In the genomic region with DNA sequence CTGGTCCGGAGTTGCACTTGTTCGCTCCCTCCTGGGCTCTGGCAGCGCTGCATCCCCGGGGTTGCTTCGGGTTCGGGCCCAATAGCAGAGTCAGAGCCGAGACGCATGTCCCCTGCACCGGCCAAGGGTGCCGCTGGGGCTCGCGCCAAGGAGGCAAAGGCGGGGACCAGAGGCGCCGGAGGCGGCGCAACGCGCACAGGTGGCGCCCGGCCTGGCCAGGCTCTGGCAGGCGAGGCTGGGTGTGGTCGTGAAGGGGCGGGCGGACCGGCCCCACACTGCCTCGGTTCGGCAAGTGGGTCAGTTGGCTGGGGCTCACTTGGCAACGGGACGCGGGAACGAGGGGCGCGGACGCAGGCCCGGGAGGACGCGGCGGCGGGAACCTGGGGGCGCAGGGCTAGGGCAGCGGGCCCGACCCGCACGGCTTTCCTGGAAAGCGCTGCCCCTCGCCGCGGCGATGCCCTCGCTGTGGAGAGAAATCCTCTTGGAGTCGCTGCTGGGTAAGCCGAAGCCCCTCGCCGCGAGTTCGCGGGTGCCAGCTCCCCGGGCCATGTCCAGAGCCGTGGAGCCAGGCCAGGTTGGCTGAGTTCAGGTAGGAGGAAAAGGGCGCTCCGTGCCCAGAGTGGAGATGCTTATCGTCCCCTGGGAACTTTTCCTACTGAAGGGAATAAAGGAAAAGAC, we compare ENCODE assay signal across 13 cellular contexts. TPM values are rescaled to one million over a fixed set of nuclear protein-coding genes. Genes with fewer than 3 reads are reported as not detected.
DNase-seq lines count a peak whose midpoint lies in the region; ATAC-seq and TF ChIP-seq lines count a peak whose summit lies in the region.
"Had no signal": no experiment of that assay in that cellular context is flagged by ENCODE, and none has a peak within 500 bp of the region (broad histone marks: within the 10 kb centered on the region; RNA-seq: fewer than 3 reads in every experiment).

A gene (plus strand): TSS at position 300 of the 678 bp plus-strand sequence. CDS start 155 bp downstream, at position 455.

- WGBS in mammary epithelial cell (ENCODE audit: low coverage, missing lambda C conversion rate) = 4% methylated on average over 7 of the region's 63 CpGs
- WGBS in sigmoid colon, 2 donors = 2 to 6% methylated on average over 63 of the region's 63 CpGs

- no peak for TF ChIP-seq CTCF in mammary epithelial cell (conservative IDR thresholded peaks at IDR 0.05 in 1 of 2, IDR thresholded peaks at IDR 0.05 in 1 of 2; ENCODE audit: extremely low read depth in 1 of 2, insufficient read depth in 1 of 2, low read depth in 1 of 2, low read length in 2 of 2)
- no peak for TF ChIP-seq CTCF in sigmoid colon (IDR thresholded peaks at IDR 0.05)
- TF ChIP-seq CTCF in GM13977 (IDR thresholded peaks at IDR 0.05; ENCODE audit: extremely low read depth, insufficient read depth, missing control alignments) = no peak

- no TSS peak for BruUV-seq in mammary epithelial cell (replicated peaks; lab: Mats Ljungman, UMichigan)

- H3K9ac ChIP-seq in mammary epithelial cell (ENCODE audit: insufficient read depth, low read length) = no peak within 1 kb of the TSS
- peak within 1 kb of the TSS; percentile 38; the same call in 1 of the 2 replicates for H3K9ac ChIP-seq in iPS-20b (ENCODE audit: low read depth, low read length)

- CTCF ChIA-PET in mammary epithelial cell (lab: Charles Lee; ENCODE audit: low non-redundant PET) = no interaction called here

- intact Hi-C loops in mammary epithelial cell (cut with micrococcal nuclease) = no loop called here
- intact Hi-C loops in sigmoid colon (cut with DNase I) = no loop called here

- peak within 1 kb of the TSS; percentile 25 to 53 (median 44) for H3K4me3 ChIP-seq in mammary epithelial cell (replicated peaks in 1 of 3; ENCODE audit: insufficient read depth in 1 of 3, low read depth in 2 of 3, low read length in 3 of 3)
- peak within 1 kb of the TSS; percentile 68 for H3K4me3 ChIP-seq in iPS-20b (ENCODE audit: low read length)
- H3K4me3 ChIP-seq in sigmoid colon = peak within 1 kb of the TSS in 3 of 4 donors; percentile 9 to 27 (median 14)

- no peak for TF ChIP-seq POLR2A in sigmoid colon (IDR thresholded peaks at IDR 0.05)

- DNase-seq in DMS53 (lab: John Stamatoyannopoulos, UW) (peak; percentile 21), DMS53 treated with DMSO at 0.1 percent for 48 hours (lab: John Stamatoyannopoulos, UW; ENCODE audit: unreplicated experiment) (no peak), mammary epithelial cell (no peak), sigmoid colon (no peak), GM13977 (ENCODE audit: low spot score) (no peak)
- DNase-seq: immature natural killer cell had no signal

- no peak for ATAC-seq in HG03469 (IDR thresholded peaks at IDR 0.05; ENCODE audit: unreplicated experiment)
- no peak for ATAC-seq in GM21786 (IDR thresholded peaks at IDR 0.05; ENCODE audit: unreplicated experiment)
- ATAC-seq: sciatic nerve had no signal

- H3K36me3 ChIP-seq in mammary epithelial cell (ENCODE audit: insufficient read depth, low read length) (no peaks in the 10 kb centered on the region), iPS-20b (ENCODE audit: insufficient read depth, low read depth, low read length) (no peaks in the 10 kb centered on the region), sigmoid colon (no peaks in the 10 kb centered on the region)

- H3K9me3 ChIP-seq in mammary epithelial cell (replicated peaks; ENCODE audit: insufficient read depth, low read length) (no peaks in the 10 kb centered on the region), iPS-20b (ENCODE audit: insufficient read depth, low read depth, low read length) (0 out of 2 replicates have a peak, but pooled peaks cover 4% of the 10 kb centered on the region), sigmoid colon (no peaks in the 10 kb centered on the region)

- H3K79me2 ChIP-seq in mammary epithelial cell (ENCODE audit: insufficient read depth, low read length) = no peaks in the 10 kb centered on the region

- TF ChIP-seq EP300 in sigmoid colon (IDR thresholded peaks at IDR 0.05) = no peak

- H3K27ac ChIP-seq in mammary epithelial cell (ENCODE audit: insufficient read depth, low read depth, low read length) (no peak within 1 kb of the TSS), iPS-20b (ENCODE audit: low read length) (no peak within 1 kb of the TSS), sigmoid colon (no peak within 1 kb of the TSS)

- dilution Hi-C loops in mammary epithelial cell (cut with HindIII; ENCODE audit: low sequenced_read_pairs) = no loop called here

- in situ Hi-C loops in mammary epithelial cell (cut with MboI; ENCODE audit: low sequenced_read_pairs in 2 of 2) = no loop called here
- in situ Hi-C loops in GM13977 (cut with MboI; ENCODE audit: low pct_unique_long_range_greater_than_20kb, low sequenced_read_pairs, unreplicated experiment) = no loop called here

- H3K27me3 ChIP-seq in mammary epithelial cell (ENCODE audit: insufficient read depth, low read length) = no peaks in the 10 kb centered on the region
- peaks cover 55% of the 10 kb centered on the region for H3K27me3 ChIP-seq in iPS-20b (ENCODE audit: insufficient read depth, low read length)
- peaks cover 10 to 46% (median 28%) of the 10 kb centered on the region in 3 donors for H3K27me3 ChIP-seq in sigmoid colon

- H3K4me1 ChIP-seq in mammary epithelial cell (ENCODE audit: insufficient read depth, low read length) (peaks cover 9% of the 10 kb centered on the region), iPS-20b (ENCODE audit: insufficient read depth, low read length) (no peaks in the 10 kb centered on the region), sigmoid colon (peaks cover 0 to 9% (median 8%) of the 10 kb centered on the region in 4 donors)

- peak within 1 kb of the TSS; percentile 95 for H3K4me2 ChIP-seq in mammary epithelial cell (ENCODE audit: insufficient read depth, low read depth, low read length)

- H4K20me1 ChIP-seq in mammary epithelial cell (ENCODE audit: insufficient read depth, low read length) = no peaks in the 10 kb centered on the region

- peak within 1 kb of the TSS; percentile 83 for H2AFZ ChIP-seq in mammary epithelial cell (ENCODE audit: low read depth, low read length)

RNA-seq across cellular contexts. Expression of the gene that starts here (rescaled TPM):
- total RNA-seq in mammary epithelial cell (1 to 10 TPM in 1 of 2 donors, under 1 TPM in 1; 0.50 to 1.5 TPM), sigmoid colon (not detected)
- polyA plus RNA-seq in mammary epithelial cell (0.61 TPM), sigmoid colon (1 to 10 TPM; 2.4 to 9.1 (median 4.6) TPM)
- polyA minus RNA-seq in mammary epithelial cell = not detected
- total RNA-seq: A673; activated T-helper 2 cell treated with anti-CD3 and anti-CD28 coated beads, Interferon-gamma antibody, Interleukin-2, Interleukin-4, amounts not matched to agents 10 μg/mL and 5 μg/mL and 100 μg/mL, durations not matched to agents 14 hours and 24 hours and 36 hours; G401; sciatic nerve had no signal
- polyA plus RNA-seq: immature natural killer cell had no signal

Comparison
In these comparisons a context has a peak if more than half of its experiments do, and no peak if none do; other contexts are left out.
1. H3K4me3 ChIP-seq: peak in every context shown above with its lines; median percentile 68 in iPS-20b; 44 in mammary epithelial cell; 14 in sigmoid colon.